23 cellular contexts compared by ENCODE assay signal in the genomic region with DNA sequence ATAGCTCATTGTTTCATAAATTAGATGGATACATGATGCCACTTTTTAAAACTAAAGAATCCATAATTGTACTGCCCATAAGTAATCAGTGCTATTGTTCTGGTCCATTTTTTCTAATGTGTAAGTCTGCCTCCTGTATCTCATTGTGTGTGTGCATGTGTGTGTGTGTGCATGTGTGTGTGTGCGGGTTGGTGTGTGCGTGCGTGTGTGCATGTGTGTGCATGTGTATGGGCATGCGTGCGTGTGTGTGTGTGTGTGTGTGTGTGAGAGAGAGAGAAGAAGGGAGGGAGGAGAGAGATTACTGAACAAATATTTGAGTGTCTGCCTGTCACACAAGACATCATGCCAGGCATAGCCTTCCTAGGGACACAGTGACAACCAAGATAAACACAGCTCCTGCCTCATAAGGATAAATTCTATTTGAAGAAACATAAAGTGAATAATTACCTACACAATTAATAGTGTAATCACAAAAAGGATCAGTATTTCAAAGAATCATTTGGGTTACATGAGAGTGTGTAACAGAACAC.
"Had no signal": no experiment of that assay in that cellular context is flagged by ENCODE, and none has a peak within 500 bp of the region (broad histone marks: within the 10 kb centered on the region; RNA-seq: fewer than 3 reads in every experiment).

No MANE protein-coding gene starts in this region.

- H3K4me3 Mint-ChIP-seq: activated naive CD4-positive, alpha-beta T cell treated with anti-CD3 and anti-CD28 coated beads, Interleukin-2, amount 50 U/mL, for 24 hours; dendritic cell treated with granulocyte-macrophage colony-stimulating factor and Interleukin-4, amounts not matched to agents 40 ng/mL and 50 ng/mL, for 4 days; effector memory CD8-positive, alpha-beta T cell; naive B cell; neural progenitor cell; stimulated activated naive B cell treated with anti-CD40 and anti-IgM and Interleukin-4, amounts not matched to agents 10 μg/mL and 1 μg/mL and 100 μg/mL, for 72 hours; type B pancreatic cell had no signal

- H3K4me2 ChIP-seq: neural progenitor cell had no signal

- H3K4me3 ChIP-seq: body of pancreas, lower lobe of right lung, neural progenitor cell, testis had no signal

- H3K9me3 Mint-ChIP-seq: activated naive CD4-positive, alpha-beta T cell treated with anti-CD3 and anti-CD28 coated beads, Interleukin-2, amount 50 U/mL, for 24 hours; dendritic cell treated with granulocyte-macrophage colony-stimulating factor and Interleukin-4, amounts not matched to agents 40 ng/mL and 50 ng/mL, for 4 days; effector memory CD8-positive, alpha-beta T cell; naive B cell; neural progenitor cell; stimulated activated naive B cell treated with anti-CD40 and anti-IgM and Interleukin-4, amounts not matched to agents 10 μg/mL and 1 μg/mL and 100 μg/mL, for 72 hours; type B pancreatic cell had no signal

- H2AFZ ChIP-seq: neural progenitor cell had no signal

- H3K9ac ChIP-seq: neural progenitor cell had no signal

- H3K36me3 Mint-ChIP-seq: neural progenitor cell, type B pancreatic cell had no signal

- H3K4me1 ChIP-seq: testis had no signal

- H3K9me3 ChIP-seq: body of pancreas, lower lobe of right lung, testis had no signal

- H3K27ac ChIP-seq: body of pancreas, lower lobe of right lung, neural progenitor cell, testis, WERI-Rb-1 had no signal

- H3K27me3 ChIP-seq: body of pancreas, testis had no signal

- H3K36me3 ChIP-seq: lower lobe of right lung, neural progenitor cell, WERI-Rb-1 had no signal

- H3K27ac Mint-ChIP-seq: activated naive CD4-positive, alpha-beta T cell treated with anti-CD3 and anti-CD28 coated beads, Interleukin-2, amount 50 U/mL, for 24 hours; dendritic cell treated with granulocyte-macrophage colony-stimulating factor and Interleukin-4, amounts not matched to agents 40 ng/mL and 50 ng/mL, for 4 days; effector memory CD8-positive, alpha-beta T cell; progenitor cell of endocrine pancreas; stimulated activated naive B cell treated with anti-CD40 and anti-IgM and Interleukin-4, amounts not matched to agents 10 μg/mL and 1 μg/mL and 100 μg/mL, for 72 hours; type B pancreatic cell had no signal

- FAIRE-seq: endothelial cell of umbilical vein had no signal

- ATAC-seq: body of pancreas; effector memory CD8-positive, alpha-beta T cell; esophagus mucosa; left lobe of liver; lower lobe of right lung; stimulated activated naive B cell treated with anti-CD40 and anti-IgM and Interleukin-4, amounts not matched to agents 10 μg/mL and 1 μg/mL and 100 μg/mL, for 72 hours had no signal

- DNase-seq: activated CD4-positive, alpha-beta T cell treated with anti-CD3 and anti-CD28 coated beads for 1 hour; activated CD4-positive, alpha-beta T cell treated with anti-CD3 and anti-CD28 coated beads, Interleukin-2, amount 50 U/mL, for 1 hour; activated gamma-delta T cell treated with Interleukin-2 at 50 U/mL for 16 hours; activated T-cell treated with anti-CD3 and anti-CD28 coated beads, Interleukin-2, amount 50 U/mL, for 1 hour; anterior cingulate cortex; body of pancreas; effector memory CD8-positive, alpha-beta T cell; foreskin melanocyte; lower lobe of right lung; naive B cell; stimulated activated CD4-positive, alpha-beta T cell treated with anti-CD3 and anti-CD28 coated beads, Interleukin-2, amount 100 ng/mL, for 48 hours; stimulated activated CD8-positive, alpha-beta memory T cell treated with anti-CD3 and anti-CD28 coated beads, Interleukin-4, amount 100 ng/mL, for 48 hours; stimulated activated naive B cell treated with anti-CD40 and anti-IgM and Interleukin-4, amounts not matched to agents 10 μg/mL and 1 μg/mL and 100 μg/mL, for 72 hours; testis; WERI-Rb-1 had no signal
